ENCODE assay signal across 19 cellular contexts in the genomic region with DNA sequence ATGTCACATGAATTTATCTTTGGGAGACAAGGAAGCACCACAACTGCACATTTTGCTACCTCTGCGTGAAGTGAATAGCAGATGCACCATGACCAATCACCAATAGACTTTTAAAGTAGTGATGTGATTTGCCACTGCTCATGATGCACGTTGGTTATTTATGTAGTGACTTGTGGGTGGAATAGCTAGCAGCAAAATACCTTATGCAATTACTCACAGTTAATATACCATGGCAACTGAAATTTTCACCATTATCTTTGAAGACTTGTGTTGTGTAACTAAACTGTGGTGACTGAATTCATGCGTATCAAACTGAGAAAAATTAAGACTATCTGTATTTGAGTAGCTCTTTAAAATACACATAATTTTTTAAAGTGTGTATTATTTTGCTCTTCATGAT. TPM values are rescaled to one million over a fixed set of nuclear protein-coding genes. Genes with fewer than 3 reads are reported as not detected.
A peak's percentile ranks its signal among the peaks of the same experiment; 100 is the strongest.
DNase-seq lines count a peak whose midpoint lies in the region; ATAC-seq, FAIRE-seq and TF ChIP-seq lines count a peak whose summit lies in the region.
"Had no signal": no experiment of that assay in that cellular context is flagged by ENCODE, and none has a peak within 500 bp of the region (broad histone marks: within the 10 kb centered on the region; RNA-seq: fewer than 3 reads in every experiment).

No MANE protein-coding gene starts in this region.

- no peak overlapping the region for H3K4me2 ChIP-seq in PC-3 (ENCODE audit: low read length)
- H3K4me2 ChIP-seq in mesenchymal stem cell (ENCODE audit: low read length, poor library complexity, severe bottlenecking) = no peak overlapping the region
- H3K4me2 ChIP-seq: BLaER1 had no signal

- TF ChIP-seq POLR2A in GM12892 (IDR thresholded peaks at IDR 0.05; ENCODE audit: low read depth, low read length) = no peak

- no peaks in the 10 kb centered on the region for H3K79me1 ChIP-seq in mesenchymal stem cell (replicated peaks; ENCODE audit: low read length, poor library complexity, severe bottlenecking)

- H3K79me2 ChIP-seq in PC-3 (ENCODE audit: low read length) = no peaks in the 10 kb centered on the region

- no peaks in the 10 kb centered on the region for H3K9me2 ChIP-seq in PC-3 (replicated peaks; ENCODE audit: low read length)

- H3K23ac ChIP-seq in mesenchymal stem cell (ENCODE audit: low read length in 2 of 2) = no peak overlapping the region

- H3K9me3 ChIP-seq in PC-3 (ENCODE audit: low read length) (no peaks in the 10 kb centered on the region), mesenchymal stem cell (ENCODE audit: control insufficient read depth, low read length) (no peaks in the 10 kb centered on the region), A673 (ENCODE audit: low read depth, low read length, poor library complexity, severe bottlenecking) (no peaks in the 10 kb centered on the region)
- H3K9me3 ChIP-seq: BLaER1, gastrocnemius medialis had no signal

- H3K9ac ChIP-seq in PC-3 (ENCODE audit: low read length) (no peak overlapping the region), mesenchymal stem cell (ENCODE audit: low read length) (peak overlapping the region; percentile 49)
- H3K9ac ChIP-seq: BLaER1 had no signal

- H3K4me3 ChIP-seq in PC-3 (ENCODE audit: low read length) = no peak overlapping the region
- H3K4me3 ChIP-seq in bronchial epithelial cell (ENCODE audit: low read depth, low read length) = no peak overlapping the region
- H3K4me3 ChIP-seq in mesenchymal stem cell (ENCODE audit: insufficient read depth in 1 of 2, low read depth in 1 of 2, low read length in 2 of 2) = peak overlapping the region in 1 of 2 experiments; percentile 52
- no peak overlapping the region for H3K4me3 ChIP-seq in A673 (ENCODE audit: low read depth, low read length, poor library complexity, severe bottlenecking)
- H3K4me3 ChIP-seq: BLaER1, cardiac muscle cell, gastrocnemius medialis had no signal

- no peak for TF ChIP-seq CTCF in PC-3 (conservative IDR thresholded peaks at IDR 0.05; ENCODE audit: low read depth, low read length)
- no peak for TF ChIP-seq CTCF in bronchial epithelial cell (IDR thresholded peaks at IDR 0.05; ENCODE audit: insufficient read depth, low read length, severe bottlenecking)
- no peak for TF ChIP-seq CTCF in A673 (conservative IDR thresholded peaks at IDR 0.05; ENCODE audit: low read depth, low read length)

- ATAC-seq in PC-3 (no peak), HG03457 (IDR thresholded peaks at IDR 0.05; ENCODE audit: unreplicated experiment) (no peak)
- ATAC-seq: gastrocnemius medialis, Panc1 had no signal

- H3K18ac ChIP-seq in mesenchymal stem cell (ENCODE audit: low read depth in 1 of 2, low read length in 2 of 2) = no peak overlapping the region

- BruUV-seq in PC-3 (replicated peaks; lab: Mats Ljungman, UMichigan) = no TSS peak
- no TSS peak for BruUV-seq in A673 (replicated peaks; lab: Mats Ljungman, UMichigan)

- H3K27me3 ChIP-seq in PC-3 (ENCODE audit: low read length) (no peaks in the 10 kb centered on the region), bronchial epithelial cell (ENCODE audit: control insufficient read depth, insufficient read depth, low read length) (no peaks in the 10 kb centered on the region), mesenchymal stem cell (ENCODE audit: control insufficient read depth in 1 of 2, insufficient read depth in 1 of 2, low read length in 2 of 2) (no peaks in the 10 kb centered on the region), A673 (replicated peaks; ENCODE audit: insufficient read depth, low read depth, low read length, poor library complexity) (no peaks in the 10 kb centered on the region)
- H3K27me3 ChIP-seq: BLaER1, cardiac muscle cell, gastrocnemius medialis had no signal

- CTCF ChIA-PET in PC-3 (lab: Charles Lee) = no interaction called here
- CTCF ChIA-PET in A673 (lab: Charles Lee) = no interaction called here

- H3K4me1 ChIP-seq in PC-3 (ENCODE audit: insufficient read depth, low read length) = no peaks in the 10 kb centered on the region
- peaks cover 2% of the 10 kb centered on the region for H3K4me1 ChIP-seq in mesenchymal stem cell (ENCODE audit: control insufficient read depth, insufficient read depth, low read depth, low read length)
- H3K4me1 ChIP-seq in A673 (ENCODE audit: insufficient read depth, low read length, poor library complexity, severe bottlenecking) = no peaks in the 10 kb centered on the region
- H3K4me1 ChIP-seq: BLaER1, gastrocnemius medialis had no signal

- H2BK120ac ChIP-seq in mesenchymal stem cell (ENCODE audit: low read depth, low read length) = no peak overlapping the region

- H2BK5ac ChIP-seq in mesenchymal stem cell (ENCODE audit: low read depth, low read length, poor library complexity, severe bottlenecking) = no peak overlapping the region

- intact Hi-C loops in PC-3 (cut with micrococcal nuclease) = no loop called here
- intact Hi-C loops in A673 (cut with micrococcal nuclease; ENCODE audit: unreplicated experiment) = no loop called here

- no peak overlapping the region for H3K4ac ChIP-seq in mesenchymal stem cell (ENCODE audit: low read depth in 1 of 2, low read length in 2 of 2)

- H3K36me3 ChIP-seq in PC-3 (ENCODE audit: low read depth, low read length) (no peaks in the 10 kb centered on the region), bronchial epithelial cell (ENCODE audit: control insufficient read depth, insufficient read depth, low read length) (no peaks in the 10 kb centered on the region), mesenchymal stem cell (ENCODE audit: control insufficient read depth in 1 of 2, insufficient read depth in 2 of 2, low read depth in 1 of 2, low read length in 2 of 2) (no peaks in the 10 kb centered on the region), A673 (ENCODE audit: insufficient read depth, low read length, poor library complexity, severe bottlenecking) (no peaks in the 10 kb centered on the region)
- H3K36me3 ChIP-seq: BLaER1, cardiac muscle cell, gastrocnemius medialis had no signal

- no peak for FAIRE-seq in bronchial epithelial cell (lab: Jason Lieb, UNC)
- FAIRE-seq in GM12892 (lab: Jason Lieb, UNC) = no peak

- no peaks in the 10 kb centered on the region for H3F3A ChIP-seq in PC-3 (ENCODE audit: low read length, unreplicated experiment)

- no peak overlapping the region for H4K91ac ChIP-seq in mesenchymal stem cell (ENCODE audit: low read length)

- H3K14ac ChIP-seq in mesenchymal stem cell (ENCODE audit: low read length in 2 of 2) = no peak overlapping the region

- H2BK15ac ChIP-seq in mesenchymal stem cell (ENCODE audit: low read depth, poor library complexity, severe bottlenecking) = no peak overlapping the region

- POLR2A ChIA-PET in PC-3 (lab: Charles Lee; ENCODE audit: unreplicated experiment) (no interaction called here), A673 (lab: Charles Lee; ENCODE audit: low non-redundant PET) (no interaction called here)

- H2AFZ ChIP-seq in PC-3 (ENCODE audit: low read length) (no peak overlapping the region), mesenchymal stem cell (ENCODE audit: low read depth, low read length) (no peak overlapping the region)

- DNase-seq in EL (peak; percentile 57), PC-3 (peak; percentile 3), bronchial epithelial cell (ENCODE audit: low read depth) (peak; percentile 65), mesenchymal stem cell (peak; percentile 23), NCI-H1048 (lab: John Stamatoyannopoulos, UW) (no peak), GM12892 (ENCODE audit: insufficient read length) (no peak), A673 (ENCODE audit: low spot score) (no peak)
- DNase-seq: activated CD4-positive, CD25-positive, alpha-beta regulatory T cell treated with anti-CD3 and anti-CD28 coated beads, Interleukin-2, amount 50 U/mL, for 72 hours; activated CD8-positive, alpha-beta memory T cell treated with anti-CD3 and anti-CD28 coated beads, Interleukin-2, amount 50 U/mL, for 4 hours; activated naive CD4-positive, alpha-beta T cell; effector CD4-positive, alpha-beta T cell; gastrocnemius medialis; GOT3; NCI-H2029; NCI-H526 had no signal

- no peaks in the 10 kb centered on the region for H4K20me1 ChIP-seq in PC-3 (ENCODE audit: low read length)
- H4K20me1 ChIP-seq: BLaER1 had no signal

- no peak overlapping the region for H4K8ac ChIP-seq in mesenchymal stem cell (ENCODE audit: low read length)

- WGBS in mesenchymal stem cell = 100% methylated on average over 1 of the region's 3 CpGs

- H2BK12ac ChIP-seq in mesenchymal stem cell (ENCODE audit: low read length in 2 of 2) = no peak overlapping the region

- H3K27ac ChIP-seq in PC-3 (ENCODE audit: low read length) (no peak overlapping the region), mesenchymal stem cell (ENCODE audit: low read length, poor library complexity, severe bottlenecking) (no peak overlapping the region), A673 (ENCODE audit: low read depth, low read length, poor library complexity, severe bottlenecking) (no peak overlapping the region)
- H3K27ac ChIP-seq: BLaER1, cardiac muscle cell, gastrocnemius medialis had no signal

- no peak overlapping the region for H2AK5ac ChIP-seq in mesenchymal stem cell (ENCODE audit: low read length, severe bottlenecking)

RNA-seq across cellular contexts. Expression of a gene that starts 46.2 kb away (rescaled TPM):
- 15.1 and 19.0 TPM in 2 replicates for total RNA-seq in PC-3 (2014; rRNA removed)
- total RNA-seq in bronchial epithelial cell = 10.9 and 20.5 TPM in 2 replicates
- polyA plus RNA-seq in mesenchymal stem cell (2013, experiment 1 of 2) = 10.4 TPM
- 10.1 TPM for polyA plus RNA-seq in mesenchymal stem cell (2013, experiment 2 of 2)
- 0.36 TPM for polyA plus RNA-seq in GM12892 (2012; ENCODE audit: missing spikeins)
- not detected in 2 replicates for total RNA-seq in A673 (2021)

Comparison
In these comparisons a context has a peak if more than half of its experiments do, and no peak if none do; other contexts are left out.
1. DNase-seq: peak in EL (single experiment), PC-3 (single experiment), bronchial epithelial cell (single experiment) and mesenchymal stem cell (single experiment); none in NCI-H1048 (single experiment), GM12892 (single experiment) and A673 (single experiment).
2. RNA of a gene that starts 46.2 kb away (total RNA-seq): 10.9 to 20.5 TPM in bronchial epithelial cell and 15.1 to 19.0 TPM in PC-3; not detected in A673; every median in the first group is over 10 times any median in the second.